9 cellular contexts compared by ENCODE assay signal in genomic region chr12:128829870-128830504, GRCh38. TPM values are rescaled to one million over a fixed set of nuclear protein-coding genes. Genes with fewer than 3 reads are reported as not detected.
DNase-seq lines count a peak whose midpoint lies in the region; ATAC-seq and TF ChIP-seq lines count a peak whose summit lies in the region.
"Had no signal": no experiment of that assay in that cellular context is flagged by ENCODE, and none has a peak within 500 bp of the region (broad histone marks: within the 10 kb centered on the region; RNA-seq: fewer than 3 reads in every experiment).

No MANE protein-coding gene starts in this region.

- ATAC-seq in Right ventricle myocardium inferior, result peak; percentile 37
- peak; percentile 92 for ATAC-seq in HG03039 (IDR thresholded peaks at IDR 0.05; ENCODE audit: unreplicated experiment)
- ATAC-seq in naive B cell (ENCODE audit: low read depth in 2 of 2), result peak; percentile 83 to 84

- peaks cover 23 to 32% (median 27%) of the 10 kb centered on the region in 3 donors for H3K4me1 Mint-ChIP-seq in naive B cell

- H3K36me3 Mint-ChIP-seq in naive B cell, result no peaks in the 10 kb centered on the region

- TF ChIP-seq POLR2A in Raji (IDR thresholded peaks at IDR 0.05; ENCODE audit: insufficient read depth, low read depth, low read length) (peak; percentile 49; the same call in 1 of the 2 replicates), suprapubic skin (IDR thresholded peaks at IDR 0.05) (no peak)

- no peaks in the 10 kb centered on the region for H3K9me3 ChIP-seq in suprapubic skin

- H3K27ac Mint-ChIP-seq in naive B cell, result peak overlapping the region; percentile 92 to 100 (median 100)

- no peak for TF ChIP-seq CTCF in suprapubic skin (IDR thresholded peaks at IDR 0.05)

- H3K4me3 Mint-ChIP-seq in naive B cell, result peak overlapping the region; percentile 53 to 94 (median 84)

- 69% methylated on average over 8 of the region's 8 CpGs for WGBS in suprapubic skin

- H3K9me3 Mint-ChIP-seq in naive B cell, result no peaks in the 10 kb centered on the region

- H3K36me3 ChIP-seq in suprapubic skin, result no peaks in the 10 kb centered on the region

- no peak for TF ChIP-seq EP300 in suprapubic skin (IDR thresholded peaks at IDR 0.05)

- intact Hi-C loops in Right ventricle myocardium inferior (cut with DNase I), result no loop called here
- intact Hi-C loops in cardiac septum (cut with DNase I), result no loop called here

- DNase-seq in Right ventricle myocardium inferior (ENCODE audit: missing footprints) (no peak), cardiac septum (ENCODE audit: low spot score) (no peak), naive B cell (peak; percentile 87), NCI-H510A (lab: John Stamatoyannopoulos, UW) (no peak), suprapubic skin (ENCODE audit: low spot score in 2 of 2) (no peak), DMS153 treated with DMSO at 0.1 percent for 48 hours (lab: John Stamatoyannopoulos, UW; ENCODE audit: unreplicated experiment) (no peak)
- DNase-seq: DND-41 had no signal

- no peaks in the 10 kb centered on the region for H3K4me1 ChIP-seq in suprapubic skin

- no peak overlapping the region for H3K4me3 ChIP-seq in suprapubic skin

- H3K27me3 Mint-ChIP-seq in naive B cell, result no peaks in the 10 kb centered on the region

- H3K27me3 ChIP-seq in suprapubic skin, result no peaks in the 10 kb centered on the region

- no peak overlapping the region for H3K27ac ChIP-seq in suprapubic skin

RNA-seq across cellular contexts. Expression of gene SLC15A4, which starts 6.2 kb away (rescaled TPM):
- total RNA-seq in Right ventricle myocardium inferior, result 16.3 TPM
- total RNA-seq in cardiac septum, result 15.8 TPM
- 10 to 100 TPM in 4 of 6 donors, 1 to 10 TPM in 2; 4.5 to 34.3 (median 13.8) TPM for polyA plus RNA-seq in naive B cell (ENCODE audit: low read depth in 6 of 6)
- 10 to 100 TPM; 35.2 to 51.7 (median 45.6) TPM for total RNA-seq in suprapubic skin

RNA-seq across cellular contexts. Expression of gene GLT1D1, which starts 23.3 kb away (rescaled TPM):
- total RNA-seq in Right ventricle myocardium inferior, result 0.68 TPM
- 1.1 TPM for total RNA-seq in cardiac septum
- under 1 TPM in 4 of 6 donors, not detected in 2; 0.13 to 0.52 (median 0.33) TPM for polyA plus RNA-seq in naive B cell (ENCODE audit: low read depth in 6 of 6)
- total RNA-seq in suprapubic skin, result 1 to 10 TPM in 3 of 4 donors, under 1 TPM in 1; 0.57 to 2.9 (median 1.4) TPM

Comparison
In these comparisons a context has a peak if more than half of its experiments do, and no peak if none do; other contexts are left out.
1. ATAC-seq: peak in every context shown above with its lines; median percentile 92 in HG03039; 84 in naive B cell; 37 in Right ventricle myocardium inferior.